Comparison of ENCODE assay signal across 8 cellular contexts in genomic region chr3:54122046-54122801, GRCh38. TPM values are rescaled to one million over a fixed set of nuclear protein-coding genes. Genes with fewer than 3 reads are reported as not detected.
DNase-seq lines count a peak whose midpoint lies in the region; ATAC-seq and TF ChIP-seq lines count a peak whose summit lies in the region.

Gene CACNA2D3 (plus strand): TSS chr3:54122552.

- H2AFZ ChIP-seq in OCI-LY3 (ENCODE audit: low read depth, low read length), result peak within 1 kb of the TSS; percentile 86

- no peaks in the 10 kb centered on the region for H3K36me3 ChIP-seq in OCI-LY3 (replicated peaks; ENCODE audit: low read depth, low read length)

- peaks cover 6% of the 10 kb centered on the region; the same call in 1 of the 2 replicates for H3K4me1 ChIP-seq in OCI-LY3 (ENCODE audit: low read length)

- H3K27ac ChIP-seq in OCI-LY3 (ENCODE audit: low read length), result no peak within 1 kb of the TSS

- ATAC-seq in HG02870 (IDR thresholded peaks at IDR 0.05; ENCODE audit: unreplicated experiment) (no peak), HG03469 (IDR thresholded peaks at IDR 0.05; ENCODE audit: unreplicated experiment) (no peak)

- H3K27me3 ChIP-seq in OCI-LY3 (ENCODE audit: low read depth, low read length), result peaks cover 67% of the 10 kb centered on the region

- peak within 1 kb of the TSS; percentile 93 for H3K4me2 ChIP-seq in OCI-LY3 (ENCODE audit: low read length)

- peak; percentile 17 for DNase-seq in DMS79 treated with DMSO at 0.1 percent for 48 hours (lab: John Stamatoyannopoulos, UW)
- no peak for DNase-seq in DMS79 (lab: John Stamatoyannopoulos, UW)
- no peak for DNase-seq in fibroblast of the aortic adventitia (ENCODE audit: low read depth)
- no peak for DNase-seq in occipital lobe (lab: John Stamatoyannopoulos, UW)
- DNase-seq in effector CD8-positive, alpha-beta T cell (lab: John Stamatoyannopoulos, UW), result no peak

- TF ChIP-seq CTCF in OCI-LY3 (IDR thresholded peaks at IDR 0.05; ENCODE audit: low read depth, low read length) (no peak), fibroblast of the aortic adventitia (IDR thresholded peaks at IDR 0.05; ENCODE audit: insufficient read depth, low read length) (no peak)

- no peaks in the 10 kb centered on the region for H3K9me3 ChIP-seq in OCI-LY3 (ENCODE audit: insufficient read depth, low read length)

- peak within 1 kb of the TSS; percentile 79 for H3K4me3 ChIP-seq in OCI-LY3 (ENCODE audit: low read length)
- peak within 1 kb of the TSS; percentile 22 for H3K4me3 ChIP-seq in fibroblast of the aortic adventitia (ENCODE audit: low read depth, low read length)

- no peaks in the 10 kb centered on the region for H4K20me1 ChIP-seq in OCI-LY3 (ENCODE audit: insufficient read depth, low read length)

- no peaks in the 10 kb centered on the region for H3K79me2 ChIP-seq in OCI-LY3 (ENCODE audit: low read length)

- H3K9ac ChIP-seq in OCI-LY3 (ENCODE audit: low read length), result peak within 1 kb of the TSS; percentile 46

RNA-seq across cellular contexts. Expression of gene CACNA2D3, which starts in this region (rescaled TPM):
- 0.45 TPM in 1 of 2 replicates, not detected in the other for total RNA-seq in fibroblast of the aortic adventitia (ENCODE audit: low replicate concordance)
- 11.2 TPM for total RNA-seq in occipital lobe
